In the genomic region with DNA sequence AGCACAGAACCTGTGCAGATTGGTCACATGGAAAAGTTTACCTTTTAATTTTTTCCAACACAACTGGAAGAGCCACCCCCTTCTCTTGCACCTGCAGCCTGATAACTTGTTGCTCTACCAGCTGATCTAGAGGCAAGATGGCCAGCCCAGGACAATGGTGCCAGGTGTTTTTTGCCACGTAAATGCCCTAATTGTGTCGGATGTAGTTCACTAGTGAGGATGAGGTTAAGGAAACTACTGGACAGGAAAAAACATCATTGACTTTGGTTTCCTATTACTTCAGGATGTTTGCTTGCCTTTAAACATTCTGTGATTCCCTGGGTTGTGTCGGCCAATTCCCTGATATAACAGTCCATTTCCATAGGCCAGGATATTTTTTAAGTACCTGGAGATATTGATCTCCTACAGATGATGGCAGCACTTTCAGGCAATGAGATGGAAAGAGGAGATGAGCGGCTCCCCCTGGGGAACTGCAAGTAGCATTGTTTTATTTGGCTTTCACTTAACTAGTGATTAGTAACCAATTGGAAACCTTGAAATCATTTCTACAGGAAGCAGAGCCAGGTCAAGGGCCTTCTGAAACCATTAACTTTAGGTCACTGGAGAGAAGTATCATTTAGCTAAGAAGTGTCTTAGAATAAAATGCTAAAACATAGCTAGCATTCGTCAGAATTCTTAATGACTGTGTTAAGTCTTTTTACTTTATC, we compare ENCODE assay signal across 9 cellular contexts.
A peak's percentile ranks its signal among the peaks of the same experiment; 100 is the strongest.
DNase-seq lines count a peak whose midpoint lies in the region; ATAC-seq and TF ChIP-seq lines count a peak whose summit lies in the region.
"Had no signal": no experiment of that assay in that cellular context is flagged by ENCODE, and none has a peak within 500 bp of the region (broad histone marks: within the 10 kb centered on the region; RNA-seq: fewer than 3 reads in every experiment).

No MANE protein-coding gene starts in this region.

- H3K27me3 Mint-ChIP-seq in naive B cell = no peaks in the 10 kb centered on the region
- H3K27me3 Mint-ChIP-seq in effector memory CD8-positive, alpha-beta T cell = peaks cover 0 to 9% of the 10 kb centered on the region in 2 donors

- no peaks in the 10 kb centered on the region for H3K9me3 Mint-ChIP-seq in naive B cell
- H3K9me3 Mint-ChIP-seq in effector memory CD8-positive, alpha-beta T cell = no peaks in the 10 kb centered on the region

- H3K36me3 Mint-ChIP-seq in naive B cell = peaks cover 0 to 7% of the 10 kb centered on the region in 2 donors
- no peaks in the 10 kb centered on the region for H3K36me3 Mint-ChIP-seq in effector memory CD8-positive, alpha-beta T cell (ENCODE audit: insufficient read depth)

- peak overlapping the region in 5 of 8 donors; percentile 5 to 35 (median 25) for H3K4me3 Mint-ChIP-seq in naive B cell
- no peak overlapping the region for H3K4me3 Mint-ChIP-seq in effector memory CD8-positive, alpha-beta T cell

- ATAC-seq in GM18873 (IDR thresholded peaks at IDR 0.05; ENCODE audit: low FRiP score, unreplicated experiment) = peak; percentile 86
- ATAC-seq in HG03175 (IDR thresholded peaks at IDR 0.05; ENCODE audit: unreplicated experiment) = peak; percentile 87
- ATAC-seq in naive B cell (ENCODE audit: low read depth in 2 of 2) = no peak
- no peak for ATAC-seq in effector memory CD8-positive, alpha-beta T cell (replicated peaks)

- peak overlapping the region in 1 of 6 donors; percentile 11 for H3K27ac Mint-ChIP-seq in naive B cell
- no peak overlapping the region for H3K27ac Mint-ChIP-seq in effector memory CD8-positive, alpha-beta T cell

- H3K27ac ChIP-seq in VCaP = peak overlapping the region; percentile 53

- TF ChIP-seq CTCF in VCaP (conservative IDR thresholded peaks at IDR 0.05) (peak; percentile 51), GM20000 (IDR thresholded peaks at IDR 0.05; ENCODE audit: extremely low read depth, missing control alignments) (no peak)

- peaks cover 53 to 80% (median 60%) of the 10 kb centered on the region in 3 donors for H3K4me1 Mint-ChIP-seq in naive B cell
- H3K4me1 Mint-ChIP-seq in effector memory CD8-positive, alpha-beta T cell (ENCODE audit: low read depth in 2 of 2) = no peaks in the 10 kb centered on the region

- DNase-seq in naive B cell = no peak
- no peak for DNase-seq in NCI-H526 treated with DMSO at 0.1 percent for 48 hours (lab: John Stamatoyannopoulos, UW)
- no peak for DNase-seq in GM20000 (ENCODE audit: low spot score)
- no peak for DNase-seq in effector memory CD8-positive, alpha-beta T cell
- no peak for DNase-seq in activated CD8-positive, alpha-beta memory T cell treated with anti-CD3 and anti-CD28 coated beads for 24 hours
- DNase-seq: NCI-H2171 had no signal

Comparison
In these comparisons a context has a peak if more than half of its experiments do, and no peak if none do; other contexts are left out.
1. ATAC-seq: peak in GM18873 (single experiment) and HG03175 (single experiment); none in naive B cell (0 of 2) and effector memory CD8-positive, alpha-beta T cell (single experiment).
2. H3K4me3 Mint-ChIP-seq: peak in naive B cell (5 of 8); none in effector memory CD8-positive, alpha-beta T cell (0 of 2).